8 cellular contexts compared by ENCODE assay signal in genomic region chr10:110226926-110227641, GRCh38. TPM values are rescaled to one million over a fixed set of nuclear protein-coding genes. Genes with fewer than 3 reads are reported as not detected.
DNase-seq lines count a peak whose midpoint lies in the region; ATAC-seq and TF ChIP-seq lines count a peak whose summit lies in the region.

No MANE protein-coding gene starts in this region.

- no peak for ATAC-seq in HG03432 (IDR thresholded peaks at IDR 0.05; ENCODE audit: unreplicated experiment)

- H3F3A ChIP-seq in GM23248 (ENCODE audit: insufficient read depth) = peaks cover 17% of the 10 kb centered on the region; the same call in 1 of the 2 replicates

- H3K27ac ChIP-seq in GM23248 (peak overlapping the region; percentile 26), RWPE1 (peak overlapping the region; percentile 76), thymus (ENCODE audit: low read depth) (peak overlapping the region; percentile 95)

- WGBS in GM23248 (ENCODE audit: low coverage in 1 of 2, low lambda C conversion rate in 2 of 2, missing lambda C conversion rate in 2 of 2), 2 experiments = 0 to 3% methylated on average over 1 to 70 of the region's 71 CpGs
- WGBS in thymus = under 1% methylated on average over 68 of the region's 71 CpGs

- peak overlapping the region; percentile 90 for H3K4me3 Mint-ChIP-seq in nephron progenitor cell

- peaks cover 42% of the 10 kb centered on the region for H3K36me3 Mint-ChIP-seq in nephron progenitor cell (ENCODE audit: low read depth)

- no peaks in the 10 kb centered on the region for H3K36me3 ChIP-seq in GM23248 (ENCODE audit: low read depth)
- peaks cover 3% of the 10 kb centered on the region for H3K36me3 ChIP-seq in thymus (ENCODE audit: control insufficient read depth, insufficient read depth)

- H3K27me3 Mint-ChIP-seq in nephron progenitor cell (ENCODE audit: low read depth, poor library complexity) = peaks cover 22% of the 10 kb centered on the region

- POLR2A ChIA-PET in RWPE1 (lab: Yijun Ruan, JAX; ENCODE audit: low non-redundant PET) = no interaction called here

- peak overlapping the region; percentile 78 for H3K27ac Mint-ChIP-seq in nephron progenitor cell

- no peaks in the 10 kb centered on the region for H4K20me1 ChIP-seq in GM23248 (ENCODE audit: insufficient read depth)

- CTCF ChIA-PET in RWPE1 (lab: Yijun Ruan, JAX) = interaction anchor here (0.8 kb wide), 1 partner anchor 89 kb away, joined by 3 read pairs; no protein-coding TSS in a partner anchor

- H3K27me3 ChIP-seq in GM23248 (replicated peaks; ENCODE audit: insufficient read depth) (no peaks in the 10 kb centered on the region), thymus (ENCODE audit: control insufficient read depth, insufficient read depth) (no peaks in the 10 kb centered on the region)

- H3K9me2 ChIP-seq in GM23248 (ENCODE audit: insufficient read depth) = no peaks in the 10 kb centered on the region

- H3K79me2 ChIP-seq in GM23248 (ENCODE audit: insufficient read depth) = peaks cover 12% of the 10 kb centered on the region; the same call in 1 of the 2 replicates

- in situ Hi-C loops in GM23248 (cut with MboI) = no loop called here

- H2AFZ ChIP-seq in GM23248 = peak overlapping the region; percentile 74

- TF ChIP-seq CTCF in AG09309 (IDR thresholded peaks at IDR 0.05; ENCODE audit: control insufficient read depth, insufficient read depth, low read depth, low read length, missing control alignments) = no peak
- no peak for TF ChIP-seq CTCF in RWPE1 (conservative IDR thresholded peaks at IDR 0.05; ENCODE audit: low read depth)
- no peak for TF ChIP-seq CTCF in fibroblast of the aortic adventitia (IDR thresholded peaks at IDR 0.05; ENCODE audit: insufficient read depth, low read length)
- TF ChIP-seq CTCF in nephron progenitor cell (IDR thresholded peaks at IDR 0.05) = no peak

- H3K4me1 Mint-ChIP-seq in nephron progenitor cell = peaks cover 27% of the 10 kb centered on the region

- H3K4me1 ChIP-seq in GM23248 (ENCODE audit: insufficient read depth) (peaks cover 6% of the 10 kb centered on the region), thymus (ENCODE audit: control insufficient read depth, insufficient read depth, low read length) (peaks cover 8% of the 10 kb centered on the region)

- peak overlapping the region; percentile 87 for H3K4me2 ChIP-seq in GM23248 (ENCODE audit: unreplicated experiment)

- no peak for DNase-seq in AG09309 (ENCODE audit: low read depth)
- peak; percentile 60 for DNase-seq in GM23248
- peak; percentile 88 for DNase-seq in RWPE1 (ENCODE audit: low spot score)
- peak; percentile 90 for DNase-seq in activated effector memory CD4-positive, alpha-beta T cell treated with anti-CD3 and anti-CD28 coated beads, Interleukin-2, amount 50 U/mL, for 16 hours
- no peak for DNase-seq in fibroblast of the aortic adventitia (ENCODE audit: low read depth)
- DNase-seq in nephron progenitor cell = peak; percentile 79

- peak overlapping the region; percentile 56 for H3K9ac ChIP-seq in GM23248

- H3K9me3 Mint-ChIP-seq in nephron progenitor cell = no peaks in the 10 kb centered on the region

- H3K4me3 ChIP-seq in AG09309 (ENCODE audit: control insufficient read depth, low read depth, low read length) (peak overlapping the region; percentile 74), GM23248 (peak overlapping the region; percentile 86), fibroblast of the aortic adventitia (ENCODE audit: low read depth, low read length) (peak overlapping the region; percentile 85), thymus (ENCODE audit: low read length) (peak overlapping the region; percentile 88)

- H3K9me3 ChIP-seq in GM23248 (ENCODE audit: low read depth) = no peaks in the 10 kb centered on the region
- H3K9me3 ChIP-seq in thymus (ENCODE audit: control insufficient read depth) = no peaks in the 10 kb centered on the region

RNA-seq across cellular contexts. Expression of gene MXI1, which starts 19.7 kb away (rescaled TPM):
- total RNA-seq in GM23248 (2014; rRNA removed; shearing (Covaris generic)) = 25.7 and 32.2 TPM in 2 replicates
- polyA plus RNA-seq in GM23248 (2016; fragmentation: Nextera tagmentation; extraction: Ambion mirVana) (17.6 and 25.7 TPM in 2 replicates), thymus (44.1 TPM)
- 20.3 and 32.7 TPM in 2 replicates for total RNA-seq in fibroblast of the aortic adventitia (ENCODE audit: low replicate concordance)

Comparison
In these comparisons a context has a peak if more than half of its experiments do, and no peak if none do; other contexts are left out.
1. DNase-seq: peak in GM23248 (single experiment), RWPE1 (single experiment), activated effector memory CD4-positive, alpha-beta T cell treated with anti-CD3 and anti-CD28 coated beads, Interleukin-2, amount 50 U/mL, for 16 hours (single experiment) and nephron progenitor cell (single experiment); none in AG09309 (single experiment) and fibroblast of the aortic adventitia (single experiment).
2. H3K27ac ChIP-seq: peak in every context shown above with its lines; median percentile 95 in thymus; 76 in RWPE1; 26 in GM23248.
3. Peak in every context shown above with its lines, with median percentiles within 50 percentile points of each other: H3K4me3 ChIP-seq.